Comparison of ENCODE assay signal across 1 cellular context in the genomic region with DNA sequence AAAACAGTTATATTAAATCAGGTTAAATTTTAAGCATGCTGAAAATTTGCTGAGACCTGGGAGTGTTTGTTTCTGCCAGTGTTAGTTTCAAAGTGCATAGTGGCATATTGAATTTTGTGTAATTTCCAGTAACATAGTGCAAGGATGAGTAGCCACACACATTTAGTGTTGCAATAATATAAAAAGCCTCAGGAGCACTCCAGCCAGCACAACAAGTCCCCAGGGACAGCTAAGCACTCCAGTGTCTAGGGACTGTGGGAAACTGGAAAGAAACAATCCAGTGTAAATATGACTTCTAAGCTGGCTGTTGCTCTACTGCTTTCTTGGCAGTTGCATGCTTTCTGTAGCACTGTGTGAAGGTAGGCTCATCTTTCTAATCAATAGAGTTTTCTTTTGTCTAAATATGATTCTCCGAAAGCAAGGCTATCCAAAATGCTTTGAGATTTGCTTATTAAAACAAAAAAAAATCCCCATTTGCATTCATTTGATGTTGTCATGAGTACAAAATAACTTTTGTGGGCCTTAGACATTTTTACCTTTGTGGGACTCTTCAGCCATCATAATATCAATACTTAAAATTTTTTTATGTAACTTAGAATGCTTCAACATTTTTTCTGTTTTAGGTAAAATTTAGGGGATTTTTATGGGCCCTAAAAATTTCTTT.
TF ChIP-seq lines count a peak whose summit lies in the region.

No MANE protein-coding gene starts in this region.

TF ChIP-seq in K562, 482 proteins besides CTCF, POLR2A, EP300 and RAD21:
- no peak for TF ChIP-seq ZNF695 (CRISPR knock-in tag; IDR thresholded peaks at IDR 0.05)
- no peak for TF ChIP-seq NR2F6 (CRISPR knock-in tag; IDR thresholded peaks at IDR 0.05)
